In genomic region chr22:46593211-46593676, GRCh38 we compare ENCODE assay signal across 9 cellular contexts. TPM values are rescaled to one million over a fixed set of nuclear protein-coding genes. Genes with fewer than 3 reads are reported as not detected.
DNase-seq lines count a peak whose midpoint lies in the region; ATAC-seq, FAIRE-seq and TF ChIP-seq lines count a peak whose summit lies in the region.
"Had no signal": no experiment of that assay in that cellular context is flagged by ENCODE, and none has a peak within 500 bp of the region (broad histone marks: within the 10 kb centered on the region; RNA-seq: fewer than 3 reads in every experiment).

No MANE protein-coding gene starts in this region.

- WGBS in esophagus muscularis mucosa: 79% methylated on average over 19 of the region's 19 CpGs

- peak overlapping the region; percentile 72 for H3K4me3 Mint-ChIP-seq in stimulated activated memory B cell treated with anti-CD40 and anti-IgM and Interleukin-4, amounts not matched to agents 10 μg/mL and 1 μg/mL and 100 μg/mL, for 72 hours

- DNase-seq in GM19239 (ENCODE audit: insufficient read length, low spot score) (peak; percentile 44), Peyer's patch (peak in 2 of 3 donors; percentile 78 to 82), esophagus muscularis mucosa (ENCODE audit: extremely low spot score) (no peak), OCI-M2 (lab: John Stamatoyannopoulos, UW; ENCODE audit: unreplicated experiment) (no peak), NCI-H1436 treated with DMSO at 0.1 percent for 48 hours (lab: John Stamatoyannopoulos, UW) (no peak), NCI-H187 (lab: John Stamatoyannopoulos, UW) (no peak)
- DNase-seq: central memory CD4-positive, alpha-beta T cell had no signal

- peak overlapping the region; percentile 96 for H3K27ac Mint-ChIP-seq in stimulated activated memory B cell treated with anti-CD40 and anti-IgM and Interleukin-4, amounts not matched to agents 10 μg/mL and 1 μg/mL and 100 μg/mL, for 72 hours

- H3K36me3 ChIP-seq in Peyer's patch (no peaks in the 10 kb centered on the region), esophagus muscularis mucosa (peaks cover 0 to 4% (median 0%) of the 10 kb centered on the region in 4 donors)

- no peak for TF ChIP-seq CTCF in Peyer's patch (IDR thresholded peaks at IDR 0.05)
- TF ChIP-seq CTCF in esophagus muscularis mucosa (IDR thresholded peaks at IDR 0.05): no peak

- H3K9me3 ChIP-seq in Peyer's patch (no peaks in the 10 kb centered on the region), esophagus muscularis mucosa (no peaks in the 10 kb centered on the region)

- no peaks in the 10 kb centered on the region for H3K9me3 Mint-ChIP-seq in stimulated activated memory B cell treated with anti-CD40 and anti-IgM and Interleukin-4, amounts not matched to agents 10 μg/mL and 1 μg/mL and 100 μg/mL, for 72 hours

- TF ChIP-seq POLR2A in Peyer's patch (IDR thresholded peaks at IDR 0.05) (peak in 1 of 2 donors; percentile 9), esophagus muscularis mucosa (IDR thresholded peaks at IDR 0.05; ENCODE audit: low read depth) (no peak)

- intact Hi-C loops in esophagus muscularis mucosa (cut with DNase I): no loop called here

- no peaks in the 10 kb centered on the region for H3K36me3 Mint-ChIP-seq in stimulated activated memory B cell treated with anti-CD40 and anti-IgM and Interleukin-4, amounts not matched to agents 10 μg/mL and 1 μg/mL and 100 μg/mL, for 72 hours

- H3K4me3 ChIP-seq in Peyer's patch: peak overlapping the region in 2 of 4 donors; percentile 16 to 26
- H3K4me3 ChIP-seq in esophagus muscularis mucosa: peak overlapping the region in 2 of 4 donors; percentile 7 to 31

- peaks cover 0 to 38% (median 4%) of the 10 kb centered on the region in 4 donors for H3K4me1 ChIP-seq in Peyer's patch
- peaks cover 34 to 70% (median 59%) of the 10 kb centered on the region in 4 donors for H3K4me1 ChIP-seq in esophagus muscularis mucosa

- TF ChIP-seq EP300 in esophagus muscularis mucosa (IDR thresholded peaks at IDR 0.05): no peak

- FAIRE-seq in GM19239 (lab: Jason Lieb, UNC): no peak

- H3K27me3 Mint-ChIP-seq in stimulated activated memory B cell treated with anti-CD40 and anti-IgM and Interleukin-4, amounts not matched to agents 10 μg/mL and 1 μg/mL and 100 μg/mL, for 72 hours: no peaks in the 10 kb centered on the region

- H3K27me3 ChIP-seq in Peyer's patch: no peaks in the 10 kb centered on the region
- H3K27me3 ChIP-seq in esophagus muscularis mucosa: no peaks in the 10 kb centered on the region

- ATAC-seq in stimulated activated memory B cell treated with anti-CD40 and anti-IgM and Interleukin-4, amounts not matched to agents 10 μg/mL and 1 μg/mL and 100 μg/mL, for 72 hours: peak; percentile 85
- no peak for ATAC-seq in GM18867 (IDR thresholded peaks at IDR 0.05; ENCODE audit: unreplicated experiment)

- peak overlapping the region; percentile 11 to 71 (median 52) for H3K27ac ChIP-seq in Peyer's patch
- peak overlapping the region; percentile 44 to 68 (median 50) for H3K27ac ChIP-seq in esophagus muscularis mucosa (replicated peaks in 1 of 4)

- H3K4me1 Mint-ChIP-seq in stimulated activated memory B cell treated with anti-CD40 and anti-IgM and Interleukin-4, amounts not matched to agents 10 μg/mL and 1 μg/mL and 100 μg/mL, for 72 hours: peaks cover 77% of the 10 kb centered on the region

RNA-seq across cellular contexts. Expression of gene GRAMD4, which starts 26.9 kb away (rescaled TPM):
- total RNA-seq in Peyer's patch (100 to 1,000 TPM in 3 of 4 donors, 10 to 100 TPM in 1; 98.2 to 428 (median 422) TPM), esophagus muscularis mucosa (100 to 1,000 TPM in 1 of 4 donors, 10 to 100 TPM in 3; 20.0 to 126 (median 63.8) TPM)

RNA-seq across cellular contexts. Expression of gene CELSR1, which starts 55.8 kb away (rescaled TPM):
- total RNA-seq in Peyer's patch (10 to 100 TPM in 1 of 4 donors, 1 to 10 TPM in 3; 1.1 to 22.3 (median 1.5) TPM), esophagus muscularis mucosa (1 to 10 TPM; 2.5 to 2.7 (median 2.6) TPM)

Comparison
In these comparisons a context has a peak if more than half of its experiments do, and no peak if none do; other contexts are left out.
1. DNase-seq: peak in GM19239 (single experiment) and Peyer's patch (2 of 3); none in esophagus muscularis mucosa (single experiment), OCI-M2 (single experiment), NCI-H1436 treated with DMSO at 0.1 percent for 48 hours (single experiment) and NCI-H187 (0 of 2).